Comparison of ENCODE assay signal across 31 cellular contexts in genomic region chr10:55320187-55320586, GRCh38.
"Had no signal": no experiment of that assay in that cellular context is flagged by ENCODE, and none has a peak within 500 bp of the region (broad histone marks: within the 10 kb centered on the region; RNA-seq: fewer than 3 reads in every experiment).

No MANE protein-coding gene starts in this region.

- H3K9me3 ChIP-seq: ascending aorta, breast epithelium, colonic mucosa had no signal

- H3K36me3 Mint-ChIP-seq: activated naive CD8-positive, alpha-beta T cell had no signal

- H3K9me3 Mint-ChIP-seq: endodermal cell had no signal

- H3K4me3 ChIP-seq: ascending aorta, breast epithelium, cardiac muscle cell, colonic mucosa, dorsolateral prefrontal cortex had no signal

- H3K27me3 ChIP-seq: ascending aorta, breast epithelium, cardiac muscle cell, colonic mucosa had no signal

- H3K27me3 Mint-ChIP-seq: activated B cell treated with CpG ODN at 0.5 μM for 24 hours; activated CD8-positive, alpha-beta T cell treated with anti-CD3 and anti-CD28 coated beads for 36 hours; activated naive CD8-positive, alpha-beta T cell; activated T-helper 17 cell treated with anti-CD3 and anti-CD28 coated beads, Interleukin-2, amount 50 U/mL, for 72 hours; T-helper 17 cell had no signal

- H3K4me3 Mint-ChIP-seq: activated B cell treated with CpG ODN at 0.5 μM for 24 hours; activated CD8-positive, alpha-beta T cell treated with anti-CD3 and anti-CD28 coated beads for 36 hours; activated naive CD8-positive, alpha-beta T cell; activated T-cell treated with anti-CD3 and anti-CD28 coated beads, Interleukin-2, amount 50 U/mL, for 4 hours; activated T-helper 17 cell treated with anti-CD3 and anti-CD28 coated beads, Interleukin-2, amount 50 U/mL, for 72 hours; brain; endodermal cell; T-helper 17 cell; T-helper 2 cell treated with Interferon-gamma antibody and Interleukin-4, amounts not matched to agents 5 μg/mL and 100 μg/mL, for 36 hours had no signal

- DNase-seq: activated B cell treated with CpG ODN at 0.5 μM for 24 hours; activated CD4-positive, alpha-beta T cell treated with anti-CD3 and anti-CD28 coated beads for 48 hours; activated CD4-positive, alpha-beta T cell treated with anti-CD3 and anti-CD28 coated beads, Interleukin-2, amount 50 U/mL, for 1 hour; activated CD4-positive, alpha-beta T cell treated with anti-CD3 and anti-CD28 coated beads, Interleukin-2, amount 50 U/mL, for 48 hours; activated CD8-positive, alpha-beta memory T cell treated with anti-CD3 and anti-CD28 coated beads for 24 hours; activated CD8-positive, alpha-beta T cell treated with anti-CD3 and anti-CD28 coated beads for 36 hours; activated effector memory CD4-positive, alpha-beta T cell treated with Interleukin-2 at 50 U/mL for 16 hours; activated gamma-delta T cell treated with Interleukin-2 at 50 U/mL for 16 hours; activated naive CD4-positive, alpha-beta T cell treated with anti-CD3 and anti-CD28 coated beads, Interleukin-2, amount 50 U/mL, for 16 hours; activated naive CD4-positive, alpha-beta T cell treated with Interleukin-2 at 50 U/mL for 16 hours; activated T-cell treated with anti-CD3 and anti-CD28 coated beads, Interleukin-2, amount 50 U/mL, for 4 hours; central memory CD4-positive, alpha-beta T cell; cerebellar nuclear complex; colonic mucosa; dorsolateral prefrontal cortex; effector memory CD4-positive, alpha-beta T cell; endodermal cell; foreskin fibroblast; T-helper 1 cell; T-helper 17 cell; T1000; WERI-Rb-1 had no signal

- H3K4me1 ChIP-seq: ascending aorta, breast epithelium, colonic mucosa had no signal

- H3K27ac ChIP-seq: ascending aorta, breast epithelium, cardiac muscle cell, colonic mucosa, dorsolateral prefrontal cortex, WERI-Rb-1 had no signal

- ATAC-seq: activated CD4-positive, CD25-positive, alpha-beta regulatory T cell treated with anti-CD3 and anti-CD28 coated beads, Interleukin-2, amount 50 U/mL, for 24 hours; activated CD8-positive, alpha-beta T cell treated with anti-CD3 and anti-CD28 coated beads for 36 hours; activated T-cell treated with anti-CD3 and anti-CD28 coated beads, Interleukin-2, amount 50 U/mL, for 4 hours; activated T-helper 17 cell treated with anti-CD3 and anti-CD28 coated beads, Interleukin-2, amount 50 U/mL, for 72 hours; esophagus mucosa; T-helper 17 cell had no signal

- H3K27ac Mint-ChIP-seq: activated B cell treated with CpG ODN at 0.5 μM for 24 hours; activated CD8-positive, alpha-beta T cell treated with anti-CD3 and anti-CD28 coated beads for 36 hours; activated naive CD8-positive, alpha-beta T cell; activated T-helper 17 cell treated with anti-CD3 and anti-CD28 coated beads, Interleukin-2, amount 50 U/mL, for 72 hours; brain; endodermal cell; T-helper 17 cell; T-helper 2 cell treated with Interferon-gamma antibody and Interleukin-4, amounts not matched to agents 5 μg/mL and 100 μg/mL, for 36 hours had no signal

- H3K36me3 ChIP-seq: ascending aorta, breast epithelium, cardiac muscle cell, colonic mucosa, WERI-Rb-1 had no signal

- H3K4me1 Mint-ChIP-seq: activated B cell treated with CpG ODN at 0.5 μM for 24 hours; activated T-helper 17 cell treated with anti-CD3 and anti-CD28 coated beads, Interleukin-2, amount 50 U/mL, for 72 hours; brain; endodermal cell; T-helper 17 cell had no signal
